Comparison of ENCODE assay signal across 19 cellular contexts in the genomic region with DNA sequence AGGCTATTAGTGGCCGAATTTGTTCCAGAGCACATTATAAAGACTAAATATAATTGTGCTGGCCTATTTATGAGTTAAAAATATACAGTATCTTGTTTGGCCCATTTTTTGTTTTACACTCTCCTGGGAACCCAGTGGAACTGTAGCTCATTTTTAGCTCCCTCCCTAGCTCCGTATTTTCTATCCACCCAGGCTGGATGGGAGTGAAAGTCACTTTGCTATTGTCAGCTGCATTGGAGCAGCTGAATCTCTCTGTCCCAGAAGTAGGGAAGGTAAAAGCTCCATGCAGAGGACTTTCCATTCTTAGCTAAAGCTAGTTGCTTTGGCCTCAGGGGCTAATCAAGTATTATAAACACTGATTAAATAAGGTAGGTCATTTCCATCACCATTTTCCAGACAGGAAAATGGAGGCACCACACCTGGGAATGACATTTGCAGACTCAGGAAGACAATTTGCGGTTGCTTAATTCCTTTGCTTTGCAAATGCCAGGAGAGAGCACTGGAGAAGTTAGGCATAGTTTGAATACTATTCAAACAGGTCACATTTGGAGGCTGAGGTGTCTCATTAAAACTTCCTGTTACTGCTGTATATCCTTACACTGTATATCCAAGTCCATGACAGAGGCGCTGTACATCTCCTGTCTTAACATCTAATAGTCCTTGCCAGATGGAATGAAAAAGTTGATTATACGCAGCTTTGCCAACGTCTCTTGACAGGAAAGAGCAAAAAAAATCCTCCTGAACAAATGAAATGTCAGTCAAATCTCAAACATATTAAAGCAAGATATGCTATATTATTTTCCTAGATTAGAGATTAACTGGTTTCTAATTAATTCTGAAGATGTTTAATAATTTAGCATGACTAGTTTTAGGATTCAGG.
DNase-seq lines count a peak whose midpoint lies in the region; ATAC-seq and TF ChIP-seq lines count a peak whose summit lies in the region.
"Had no signal": no experiment of that assay in that cellular context is flagged by ENCODE, and none has a peak within 500 bp of the region (broad histone marks: within the 10 kb centered on the region; RNA-seq: fewer than 3 reads in every experiment).

No MANE protein-coding gene starts in this region.

- no peaks in the 10 kb centered on the region for H3K9me3 ChIP-seq in RWPE2 (ENCODE audit: severe bottlenecking)
- H3K9me3 ChIP-seq in iPS-20b (ENCODE audit: insufficient read depth, low read depth, low read length) = no peaks in the 10 kb centered on the region
- no peaks in the 10 kb centered on the region for H3K9me3 ChIP-seq in neural progenitor cell (ENCODE audit: low read depth)
- no peaks in the 10 kb centered on the region for H3K9me3 ChIP-seq in CD8-positive, alpha-beta memory T cell (ENCODE audit: low read length)
- H3K9me3 ChIP-seq: MG63 had no signal

- peaks cover 2% of the 10 kb centered on the region for H3K4me1 Mint-ChIP-seq in neural progenitor cell
- no peaks in the 10 kb centered on the region for H3K4me1 Mint-ChIP-seq in CD8-positive, alpha-beta memory T cell
- no peaks in the 10 kb centered on the region for H3K4me1 Mint-ChIP-seq in mesothelial cell of epicardium

- ATAC-seq in RWPE2 (ENCODE audit: low read depth) (peak; percentile 29; the same call in 1 of the 3 replicates), HG03571 (IDR thresholded peaks at IDR 0.05; ENCODE audit: unreplicated experiment) (no peak)
- ATAC-seq: HCT116 had no signal

- H3K27me3 Mint-ChIP-seq in neural progenitor cell (ENCODE audit: insufficient read depth, low read depth) = peaks cover 2% of the 10 kb centered on the region
- no peaks in the 10 kb centered on the region for H3K27me3 Mint-ChIP-seq in CD8-positive, alpha-beta memory T cell
- peaks cover 9% of the 10 kb centered on the region for H3K27me3 Mint-ChIP-seq in mesothelial cell of epicardium (ENCODE audit: low read depth)

- H3K36me3 ChIP-seq in RWPE2 (ENCODE audit: low read depth) (no peaks in the 10 kb centered on the region), iPS-20b (ENCODE audit: insufficient read depth, low read depth, low read length) (no peaks in the 10 kb centered on the region), neural progenitor cell (no peaks in the 10 kb centered on the region)
- H3K36me3 ChIP-seq in CD8-positive, alpha-beta memory T cell (ENCODE audit: insufficient read depth, low read length) = no peaks in the 10 kb centered on the region
- H3K36me3 ChIP-seq: MG63 had no signal

- H3K4me1 ChIP-seq in RWPE2 (ENCODE audit: insufficient read depth, poor library complexity, severe bottlenecking) (no peaks in the 10 kb centered on the region), iPS-20b (ENCODE audit: insufficient read depth, low read length) (peaks cover 13% of the 10 kb centered on the region; the same call in 1 of the 2 replicates), neural progenitor cell (no peaks in the 10 kb centered on the region)
- H3K4me1 ChIP-seq in CD8-positive, alpha-beta memory T cell (ENCODE audit: insufficient read depth, low read length) = no peaks in the 10 kb centered on the region

- peak; percentile 8 for DNase-seq in HT1080 (ENCODE audit: low read depth)
- no peak for DNase-seq in RWPE2 (ENCODE audit: low spot score)
- DNase-seq in neural progenitor cell (ENCODE audit: low spot score) = no peak
- no peak for DNase-seq in CD8-positive, alpha-beta memory T cell
- DNase-seq in mesothelial cell of epicardium (ENCODE audit: low spot score in 2 of 2, unreplicated experiment in 2 of 2) = no peak
- DNase-seq: C1 segment of cervical spinal cord, DMS79, IMR-90, MG63, NCI-H1092, NCI-H1694 treated with DMSO at 0.1 percent for 48 hours, NCI-H510A treated with DMSO at 0.1 percent for 48 hours, NCI-H774, PC-9, T-helper 1 cell had no signal

- peaks cover 4% of the 10 kb centered on the region for H3K9me3 Mint-ChIP-seq in neural progenitor cell
- peaks cover 0 to 12% (median 2%) of the 10 kb centered on the region in 5 donors for H3K9me3 Mint-ChIP-seq in CD8-positive, alpha-beta memory T cell
- H3K9me3 Mint-ChIP-seq in mesothelial cell of epicardium = peaks cover 11% of the 10 kb centered on the region

- CTCF ChIA-PET in CD8-positive, alpha-beta memory T cell (lab: Charles Lee) = no interaction called here

- H3K27me3 ChIP-seq in RWPE2 (ENCODE audit: insufficient read depth, poor library complexity, severe bottlenecking) = no peaks in the 10 kb centered on the region
- no peaks in the 10 kb centered on the region for H3K27me3 ChIP-seq in iPS-20b (ENCODE audit: insufficient read depth, low read length)
- H3K27me3 ChIP-seq in neural progenitor cell = no peaks in the 10 kb centered on the region
- no peaks in the 10 kb centered on the region for H3K27me3 ChIP-seq in CD8-positive, alpha-beta memory T cell (ENCODE audit: insufficient read depth, low read length, poor library complexity, severe bottlenecking)

- H3K27ac ChIP-seq in RWPE2 (ENCODE audit: poor library complexity, severe bottlenecking) (no peak overlapping the region), iPS-20b (ENCODE audit: low read length) (no peak overlapping the region), neural progenitor cell (no peak overlapping the region)
- H3K27ac ChIP-seq in CD8-positive, alpha-beta memory T cell (ENCODE audit: low read depth, low read length) = no peak overlapping the region
- H3K27ac ChIP-seq: PC-9, RWPE1 had no signal

- H3K4me2 ChIP-seq in neural progenitor cell = no peak overlapping the region
- H3K4me2 ChIP-seq: PC-9 had no signal

- peak overlapping the region; percentile 37 for H2AFZ ChIP-seq in neural progenitor cell (replicated peaks)
- H2AFZ ChIP-seq: PC-9 had no signal

- H3K4me3 ChIP-seq in RWPE2 (ENCODE audit: severe bottlenecking) (no peak overlapping the region), iPS-20b (ENCODE audit: low read length) (peak overlapping the region; percentile 34), neural progenitor cell (no peak overlapping the region)
- no peak overlapping the region for H3K4me3 ChIP-seq in CD8-positive, alpha-beta memory T cell (ENCODE audit: low read length)
- H3K4me3 ChIP-seq: MG63, PC-9 had no signal

- no peaks in the 10 kb centered on the region for H3F3A ChIP-seq in neural progenitor cell (ENCODE audit: low read depth)

- H3K27ac Mint-ChIP-seq in neural progenitor cell (no peak overlapping the region), mesothelial cell of epicardium (no peak overlapping the region)
- H3K27ac Mint-ChIP-seq in CD8-positive, alpha-beta memory T cell = no peak overlapping the region

- POLR2A ChIA-PET in CD8-positive, alpha-beta memory T cell (lab: Charles Lee) = no interaction called here

- no peaks in the 10 kb centered on the region for H3K79me2 ChIP-seq in neural progenitor cell (ENCODE audit: low read depth)

- TF ChIP-seq CTCF in RWPE2 (IDR thresholded peaks at IDR 0.05; ENCODE audit: poor library complexity, severe bottlenecking) (no peak), neural progenitor cell (IDR thresholded peaks at IDR 0.05) (no peak), mesothelial cell of epicardium (IDR thresholded peaks at IDR 0.05; ENCODE audit: unreplicated experiment) (no peak)

- no peaks in the 10 kb centered on the region for H4K20me1 ChIP-seq in neural progenitor cell (ENCODE audit: low read depth)

- 0 out of 2 replicates have a peak overlapping the region, but pooled peaks have one; percentile 2 for H3K9ac ChIP-seq in iPS-20b (ENCODE audit: low read depth, low read length)
- H3K9ac ChIP-seq in neural progenitor cell = no peak overlapping the region

- H3K4me3 Mint-ChIP-seq in neural progenitor cell (no peak overlapping the region), mesothelial cell of epicardium (no peak overlapping the region)
- H3K4me3 Mint-ChIP-seq in CD8-positive, alpha-beta memory T cell = no peak overlapping the region

- H3K36me3 Mint-ChIP-seq in neural progenitor cell (no peaks in the 10 kb centered on the region), mesothelial cell of epicardium (no peaks in the 10 kb centered on the region)
- H3K36me3 Mint-ChIP-seq in CD8-positive, alpha-beta memory T cell = no peaks in the 10 kb centered on the region
